14 cellular contexts compared by ENCODE assay signal in genomic region chr14:91963465-91963864, GRCh38. TPM values are rescaled to one million over a fixed set of nuclear protein-coding genes. Genes with fewer than 3 reads are reported as not detected.
"Had no signal": no experiment of that assay in that cellular context is flagged by ENCODE, and none has a peak within 500 bp of the region (broad histone marks: within the 10 kb centered on the region; RNA-seq: fewer than 3 reads in every experiment).

No MANE protein-coding gene starts in this region.

- H3K4me1 ChIP-seq: psoas muscle, sigmoid colon, thyroid gland had no signal

- H3K27ac ChIP-seq: psoas muscle, thyroid gland, WERI-Rb-1 had no signal

- DNase-seq: activated CD4-positive, alpha-beta T cell treated with anti-CD3 and anti-CD28 coated beads for 48 hours; activated CD8-positive, alpha-beta memory T cell treated with anti-CD3 and anti-CD28 coated beads, Interleukin-2, amount 50 U/mL, for 48 hours; activated CD8-positive, alpha-beta T cell treated with anti-CD3 and anti-CD28 coated beads, Interleukin-2, amount 10 ng/mL, durations not matched to agents 7 days and 5 days; dermis blood vessel endothelial cell; hypothalamus; left cardiac atrium; occipital lobe; psoas muscle; sigmoid colon; stimulated activated CD4-positive, alpha-beta T cell treated with anti-CD3 and anti-CD28 coated beads, Interleukin-15, amount 100 ng/mL, for 24 hours; T-helper 1 cell; thyroid gland; WERI-Rb-1 had no signal

- ATAC-seq: activated CD8-positive, alpha-beta T cell treated with anti-CD3 and anti-CD28 coated beads, Interleukin-2, amount 10 ng/mL, durations not matched to agents 7 days and 5 days; left cardiac atrium; natural killer cell treated with Interleukin-12 subunit alpha and Interleukin-12 subunit beta and Interleukin-15 and Interleukin-18, amount 100 ng/mL, for 72 hours; psoas muscle had no signal

- H3K9me3 ChIP-seq: psoas muscle, sigmoid colon, thyroid gland had no signal

- H3K4me3 ChIP-seq: psoas muscle, sigmoid colon, thyroid gland had no signal

- H3K27me3 ChIP-seq: sigmoid colon, thyroid gland had no signal

RNA-seq across cellular contexts. Expression of gene FBLN5, which starts 16.0 kb away (rescaled TPM):
- total RNA-seq: natural killer cell treated with Interleukin-12 subunit alpha and Interleukin-12 subunit beta and Interleukin-15 and Interleukin-18, amount 100 ng/mL, for 72 hours had no signal
